In the genomic region with DNA sequence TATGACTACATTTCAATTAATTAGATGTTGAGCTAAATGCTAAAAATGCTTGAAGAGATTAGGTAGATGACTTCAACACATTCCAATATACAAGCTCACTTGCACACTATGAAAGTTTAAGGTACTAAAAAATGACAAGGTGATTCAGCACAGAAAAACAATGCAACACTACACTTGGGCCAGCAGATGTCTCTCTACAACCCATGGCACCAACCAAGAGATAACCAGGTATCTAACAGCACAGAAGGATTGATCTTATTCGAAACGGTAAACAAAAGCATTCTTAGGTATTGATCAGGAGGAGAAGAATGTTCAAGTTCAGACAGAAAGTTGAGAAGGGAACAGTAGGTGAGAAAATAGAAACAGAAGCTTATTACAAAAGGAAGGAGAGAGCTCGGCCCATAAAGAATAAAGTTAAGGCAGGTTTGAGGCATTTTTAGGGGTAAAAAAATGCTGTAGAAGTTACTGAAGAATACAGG, we compare ENCODE assay signal across 8 cellular contexts.
DNase-seq lines count a peak whose midpoint lies in the region; ATAC-seq and TF ChIP-seq lines count a peak whose summit lies in the region.

No MANE protein-coding gene starts in this region.

- H3K27me3 ChIP-seq in hepatocyte: no peaks in the 10 kb centered on the region

- H2AFZ ChIP-seq in hepatocyte: no peak overlapping the region

- no peaks in the 10 kb centered on the region for H3K9me2 ChIP-seq in hepatocyte (replicated peaks; ENCODE audit: insufficient read depth)

- TF ChIP-seq CTCF in WI38 (IDR thresholded peaks at IDR 0.05; ENCODE audit: low read depth, low read length) (peak; percentile 56; the same call in 1 of the 2 replicates), hepatocyte (IDR thresholded peaks at IDR 0.05; ENCODE audit: poor library complexity) (peak; percentile 78)

- H3K4me3 ChIP-seq in WI38 (ENCODE audit: low read depth, low read length) (no peak overlapping the region), hepatocyte (no peak overlapping the region)

- WGBS in hepatocyte (ENCODE audit: low lambda C conversion rate, missing lambda C conversion rate): 44% methylated on average over 3 of the region's 3 CpGs

- no peak overlapping the region for H3K27ac ChIP-seq in hepatocyte

- no peaks in the 10 kb centered on the region for H3K4me1 ChIP-seq in hepatocyte (ENCODE audit: insufficient read depth)

- H3K36me3 ChIP-seq in hepatocyte (replicated peaks; ENCODE audit: insufficient read depth, low read depth): no peaks in the 10 kb centered on the region

- H3K79me2 ChIP-seq in hepatocyte: no peaks in the 10 kb centered on the region

- ATAC-seq in GM19395 (IDR thresholded peaks at IDR 0.05; ENCODE audit: unreplicated experiment) (peak; percentile 63), GM21576 (IDR thresholded peaks at IDR 0.05; ENCODE audit: unreplicated experiment) (no peak)
- peak; percentile 64 for ATAC-seq in stimulated activated naive CD8-positive, alpha-beta T cell treated with anti-CD3 and anti-CD28 coated beads, Interleukin-15, Interleukin-2, amounts not matched to agents 100 U/mL and 50 U/mL, for 24 hours

- in situ Hi-C loops in Caki2 (cut with HindIII; ENCODE audit: low pct_unique_long_range_greater_than_20kb, low sequenced_read_pairs): no loop called here

- no peak overlapping the region for H3K4me2 ChIP-seq in hepatocyte

- DNase-seq in Caki2 (ENCODE audit: low read depth): peak; percentile 45
- peak; percentile 55 for DNase-seq in NCI-H1105 treated with DMSO at 0.1 percent for 48 hours (lab: John Stamatoyannopoulos, UW)
- peak; percentile 49 for DNase-seq in hepatocyte (ENCODE audit: low spot score)
- DNase-seq in stimulated activated naive CD8-positive, alpha-beta T cell treated with anti-CD3 and anti-CD28 coated beads, Interleukin-15, Interleukin-2, amounts not matched to agents 100 U/mL and 50 U/mL, for 24 hours: no peak
- no peak for DNase-seq in activated CD4-positive, alpha-beta T cell treated with anti-CD3 and anti-CD28 coated beads for 48 hours

- H4K20me1 ChIP-seq in hepatocyte (ENCODE audit: insufficient read depth, poor library complexity, severe bottlenecking): no peaks in the 10 kb centered on the region

- H3K9me3 ChIP-seq in hepatocyte (ENCODE audit: low read depth): no peaks in the 10 kb centered on the region

Comparison
In these comparisons a context has a peak if more than half of its experiments do, and no peak if none do; other contexts are left out.
1. DNase-seq: peak in Caki2 (single experiment), NCI-H1105 treated with DMSO at 0.1 percent for 48 hours (single experiment) and hepatocyte (single experiment); none in stimulated activated naive CD8-positive, alpha-beta T cell treated with anti-CD3 and anti-CD28 coated beads, Interleukin-15, Interleukin-2, amounts not matched to agents 100 U/mL and 50 U/mL, for 24 hours (single experiment) and activated CD4-positive, alpha-beta T cell treated with anti-CD3 and anti-CD28 coated beads for 48 hours (single experiment).